8 cellular contexts compared by ENCODE assay signal in genomic region chr2:10072656-10073480, GRCh38. TPM values are rescaled to one million over a fixed set of nuclear protein-coding genes. Genes with fewer than 3 reads are reported as not detected.
A peak's percentile ranks its signal among the peaks of the same experiment; 100 is the strongest.
DNase-seq lines count a peak whose midpoint lies in the region; ATAC-seq and TF ChIP-seq lines count a peak whose summit lies in the region.

No MANE protein-coding gene starts in this region.

- peak; percentile 64 for DNase-seq in AG09319 (ENCODE audit: extremely low read depth, low read depth)
- peak; percentile 90 for DNase-seq in NCI-H510A treated with DMSO at 0.1 percent for 48 hours (lab: John Stamatoyannopoulos, UW)
- peak; percentile 86 for DNase-seq in activated CD4-positive, alpha-beta T cell treated with anti-CD3 and anti-CD28 coated beads for 36 hours
- DNase-seq in cerebellum (ENCODE audit: low spot score), result peak; percentile 91
- peak; percentile 82 for DNase-seq in left lobe of liver (ENCODE audit: low spot score)
- peak; percentile 59 to 61 for DNase-seq in stimulated activated CD4-positive, alpha-beta T cell treated with anti-CD3 and anti-CD28 coated beads, Interleukin-4, amount 100 ng/mL, for 48 hours (ENCODE audit: low read depth in 2 of 2)

- no peak overlapping the region for H3K4me3 Mint-ChIP-seq in activated CD4-positive, alpha-beta T cell treated with anti-CD3 and anti-CD28 coated beads for 36 hours

- intact Hi-C loops in activated CD4-positive, alpha-beta T cell treated with anti-CD3 and anti-CD28 coated beads for 36 hours (cut with DNase I, micrococcal nuclease), result loop anchor here (1.0 to 5.0 kb wide), 6 partner anchors 24 to 596 kb away; no protein-coding TSS in a partner anchor

- H3K36me3 Mint-ChIP-seq in activated CD4-positive, alpha-beta T cell treated with anti-CD3 and anti-CD28 coated beads for 36 hours (ENCODE audit: low read depth), result no peaks in the 10 kb centered on the region

- POLR2A ChIA-PET in activated CD4-positive, alpha-beta T cell treated with anti-CD3 and anti-CD28 coated beads for 36 hours (lab: Charles Lee), result interaction anchor here (0.6 to 1.7 kb wide), 4 partner anchors 20 to 362 kb away, joined by 3 to 9 read pairs (median 4); no protein-coding TSS in a partner anchor

- H3K9me3 Mint-ChIP-seq in activated CD4-positive, alpha-beta T cell treated with anti-CD3 and anti-CD28 coated beads for 36 hours (ENCODE audit: low read depth), result peaks cover 4% of the 10 kb centered on the region

- H3K27ac Mint-ChIP-seq in activated CD4-positive, alpha-beta T cell treated with anti-CD3 and anti-CD28 coated beads for 36 hours, result no peak overlapping the region

- TF ChIP-seq CTCF in AG09319 (IDR thresholded peaks at IDR 0.05; ENCODE audit: low read depth, low read length), result peak; percentile 89

- peaks cover 38% of the 10 kb centered on the region for H3K27me3 Mint-ChIP-seq in activated CD4-positive, alpha-beta T cell treated with anti-CD3 and anti-CD28 coated beads for 36 hours

- ATAC-seq in GM19023 (IDR thresholded peaks at IDR 0.05; ENCODE audit: unreplicated experiment) (peak; percentile 86), HG03354 (IDR thresholded peaks at IDR 0.05; ENCODE audit: poor library complexity, severe bottlenecking, unreplicated experiment) (peak; percentile 86), left lobe of liver (peak; percentile 99)
- ATAC-seq in activated CD4-positive, alpha-beta T cell treated with anti-CD3 and anti-CD28 coated beads for 36 hours, result peak; percentile 97

- CTCF ChIA-PET in activated CD4-positive, alpha-beta T cell treated with anti-CD3 and anti-CD28 coated beads for 36 hours (lab: Charles Lee), result interaction anchor here (0.6 to 10.2 kb wide), 48 partner anchors 8 to 568 kb away, joined by 3 to 142 read pairs (median 4); partner anchors contain the start of gene TAF1B

- no peaks in the 10 kb centered on the region for H3K4me1 Mint-ChIP-seq in activated CD4-positive, alpha-beta T cell treated with anti-CD3 and anti-CD28 coated beads for 36 hours

RNA-seq across cellular contexts. Expression of gene CYS1, which starts 7.3 kb away (rescaled TPM):
- total RNA-seq in activated CD4-positive, alpha-beta T cell treated with anti-CD3 and anti-CD28 coated beads for 36 hours, result not detected
- 0.45 TPM for total RNA-seq in cerebellum
- 0.65 TPM for total RNA-seq in left lobe of liver

RNA-seq across cellular contexts. Expression of gene KLF11, which starts 29.5 kb away (rescaled TPM):
- total RNA-seq in activated CD4-positive, alpha-beta T cell treated with anti-CD3 and anti-CD28 coated beads for 36 hours, result 1 to 10 TPM; 4.2 to 4.5 TPM
- total RNA-seq in cerebellum (10.7 TPM), left lobe of liver (12.2 TPM)

RNA-seq across cellular contexts. Expression of gene RRM2, which starts 49.7 kb away (rescaled TPM):
- 100 to 1,000 TPM; 382 to 469 TPM for total RNA-seq in activated CD4-positive, alpha-beta T cell treated with anti-CD3 and anti-CD28 coated beads for 36 hours
- total RNA-seq in cerebellum (18.6 TPM), left lobe of liver (2.7 TPM)

Comparison
In these comparisons a context has a peak if more than half of its experiments do, and no peak if none do; other contexts are left out.
1. Peak in every context shown above with its lines: DNase-seq and ATAC-seq.
2. RNA of gene RRM2, which starts 49.7 kb away (total RNA-seq): 382 to 469 TPM in activated CD4-positive, alpha-beta T cell treated with anti-CD3 and anti-CD28 coated beads for 36 hours; 18.6 TPM in cerebellum (single experiment) and 2.7 TPM in left lobe of liver (single experiment); every median in the first group is over 10 times any median in the second.